Comparison of ENCODE assay signal across 8 cellular contexts in the genomic region with DNA sequence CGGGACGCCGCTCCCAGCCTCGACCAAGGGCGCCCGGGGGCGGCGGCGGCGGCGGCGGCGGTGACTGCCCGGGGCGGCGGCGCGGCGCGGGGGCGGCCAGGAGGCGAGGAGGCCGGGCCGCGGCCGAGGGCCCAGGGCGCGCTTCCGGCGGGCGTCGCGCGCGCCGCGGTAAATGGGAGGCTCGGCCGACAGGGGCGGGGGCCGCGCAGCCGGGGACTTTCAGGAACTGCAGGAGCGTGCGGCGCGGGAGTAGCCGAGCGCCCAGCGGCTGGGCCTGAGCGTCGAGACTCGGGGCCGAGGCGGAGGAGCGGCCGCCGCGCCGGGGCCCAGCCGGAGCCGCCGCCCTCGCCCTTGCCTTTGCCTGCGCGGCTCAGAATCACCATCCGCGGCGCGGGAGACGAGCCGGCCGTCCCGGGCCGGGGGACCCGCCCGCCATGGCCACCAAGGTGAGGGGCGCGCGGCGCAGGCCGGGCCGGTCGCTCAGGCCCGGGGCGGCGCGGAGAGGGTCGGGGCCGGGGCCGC. TPM values are rescaled to one million over a fixed set of nuclear protein-coding genes. Genes with fewer than 3 reads are reported as not detected.
DNase-seq lines count a peak whose midpoint lies in the region; ATAC-seq and TF ChIP-seq lines count a peak whose summit lies in the region.

A gene (plus strand): TSS at position 246 of the 522 bp plus-strand sequence. CDS start 189 bp downstream, at position 435.

- H3K9ac ChIP-seq in neural progenitor cell: peak within 1 kb of the TSS; percentile 29

- H3K79me2 ChIP-seq in neural progenitor cell (ENCODE audit: low read depth): peaks cover 38% of the 10 kb centered on the region

- peak; percentile 39 for DNase-seq in COLO829 (ENCODE audit: low spot score)
- DNase-seq in SHP77 (lab: John Stamatoyannopoulos, UW): peak; percentile 33 to 71
- peak in 3 of 4 experiments; percentile 33 to 59 (median 38) for DNase-seq in activated naive CD4-positive, alpha-beta T cell (lab: John Stamatoyannopoulos, UW)
- peak; percentile 56 for DNase-seq in foreskin melanocyte
- DNase-seq in neural progenitor cell (ENCODE audit: low spot score): peak; percentile 90
- DNase-seq in thoracic aorta (ENCODE audit: low spot score): no peak

- H2AFZ ChIP-seq in neural progenitor cell (replicated peaks): peak within 1 kb of the TSS; percentile 84

- H3K4me2 ChIP-seq in neural progenitor cell: peak within 1 kb of the TSS; percentile 82

- H3K27me3 Mint-ChIP-seq in neural progenitor cell (ENCODE audit: insufficient read depth, low read depth): peaks cover 8% of the 10 kb centered on the region

- H3K27me3 ChIP-seq in neural progenitor cell (peaks cover 30% of the 10 kb centered on the region), thoracic aorta (replicated peaks; ENCODE audit: insufficient read depth) (no peaks in the 10 kb centered on the region)

- TF ChIP-seq CTCF in neural progenitor cell (IDR thresholded peaks at IDR 0.05) (no peak), thoracic aorta (IDR thresholded peaks at IDR 0.05) (no peak)

- H3K4me3 ChIP-seq in neural progenitor cell: peak within 1 kb of the TSS; percentile 71
- peak within 1 kb of the TSS; percentile 98 for H3K4me3 ChIP-seq in thoracic aorta

- H3K27ac Mint-ChIP-seq in neural progenitor cell: peak within 1 kb of the TSS; percentile 100

- H3K9me3 ChIP-seq in neural progenitor cell (ENCODE audit: low read depth) (no peaks in the 10 kb centered on the region), thoracic aorta (no peaks in the 10 kb centered on the region)

- H3F3A ChIP-seq in neural progenitor cell (ENCODE audit: low read depth): peaks cover 46% of the 10 kb centered on the region

- peaks cover 3% of the 10 kb centered on the region for H3K36me3 Mint-ChIP-seq in neural progenitor cell

- peaks cover 7% of the 10 kb centered on the region for H3K9me3 Mint-ChIP-seq in neural progenitor cell

- H3K27ac ChIP-seq in neural progenitor cell (no peak within 1 kb of the TSS), thoracic aorta (peak within 1 kb of the TSS; percentile 95 to 98)

- ATAC-seq in GM19463 (IDR thresholded peaks at IDR 0.05; ENCODE audit: unreplicated experiment) (peak; percentile 70), HG03571 (IDR thresholded peaks at IDR 0.05; ENCODE audit: unreplicated experiment) (peak; percentile 66), thoracic aorta (ENCODE audit: insufficient number of reproducible peaks, low FRiP score, low read depth) (peak; percentile 78)

- H3K4me3 Mint-ChIP-seq in neural progenitor cell: peak within 1 kb of the TSS; percentile 99

- H3K4me1 Mint-ChIP-seq in neural progenitor cell: peaks cover 31% of the 10 kb centered on the region

- H4K20me1 ChIP-seq in neural progenitor cell (ENCODE audit: low read depth): peaks cover 5% of the 10 kb centered on the region

- H3K36me3 ChIP-seq in neural progenitor cell (no peaks in the 10 kb centered on the region), thoracic aorta (no peaks in the 10 kb centered on the region)

- H3K4me1 ChIP-seq in neural progenitor cell: peaks cover 14% of the 10 kb centered on the region
- H3K4me1 ChIP-seq in thoracic aorta (ENCODE audit: control insufficient read depth in 1 of 2, low read depth in 2 of 2): peaks cover 8 to 26% of the 10 kb centered on the region in 2 donors

RNA-seq across cellular contexts. Expression of the gene that starts here (rescaled TPM):
- total RNA-seq in neural progenitor cell (ENCODE audit: low replicate concordance): 16.1 and 17.8 TPM in 2 replicates
- 10 to 100 TPM; 87.2 to 90.8 TPM for total RNA-seq in thoracic aorta
